3 cellular contexts compared by ENCODE assay signal in genomic region chr13:104678161-104678560, GRCh38.
"Had no signal": no experiment of that assay in that cellular context is flagged by ENCODE, and none has a peak within 500 bp of the region (broad histone marks: within the 10 kb centered on the region; RNA-seq: fewer than 3 reads in every experiment).

No MANE protein-coding gene starts in this region.

- H3K4me3 ChIP-seq: GM12878 had no signal

- DNase-seq: GDM1, GF-D8 had no signal

- ATAC-seq: GM12878 had no signal
